16 cellular contexts compared by ENCODE assay signal in the genomic region with DNA sequence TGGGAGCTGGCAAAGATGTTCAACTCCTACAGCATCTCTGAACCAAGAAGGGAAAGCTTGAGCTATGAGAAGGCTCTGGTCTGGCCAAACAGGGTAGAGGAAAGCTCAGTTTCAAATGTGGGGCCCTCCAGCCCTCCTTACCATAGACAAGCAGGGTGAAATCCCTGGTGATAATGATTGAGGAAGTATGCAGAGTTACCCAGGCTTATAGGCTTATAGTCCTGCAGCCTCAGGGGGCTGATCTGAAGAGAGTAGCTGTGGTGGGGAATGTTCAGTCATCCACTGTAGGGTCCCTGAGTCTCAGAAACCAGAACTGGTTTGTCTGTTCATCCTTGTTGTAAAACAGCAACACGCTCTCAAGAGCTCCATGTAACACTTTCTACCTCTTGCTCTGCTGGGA. TPM values are rescaled to one million over a fixed set of nuclear protein-coding genes. Genes with fewer than 3 reads are reported as not detected.
A peak's percentile ranks its signal among the peaks of the same experiment; 100 is the strongest.
DNase-seq lines count a peak whose midpoint lies in the region; ATAC-seq and TF ChIP-seq lines count a peak whose summit lies in the region.
"Had no signal": no experiment of that assay in that cellular context is flagged by ENCODE, and none has a peak within 500 bp of the region (broad histone marks: within the 10 kb centered on the region; RNA-seq: fewer than 3 reads in every experiment).

No MANE protein-coding gene starts in this region.

- H3K27ac ChIP-seq in Karpas-422 (ENCODE audit: low read length), result no peak overlapping the region
- H3K27ac ChIP-seq in uterus, result no peak overlapping the region
- H3K27ac ChIP-seq: gastrocnemius medialis had no signal

- H3K27me3 ChIP-seq in Karpas-422 (ENCODE audit: low read length) (no peaks in the 10 kb centered on the region), uterus (no peaks in the 10 kb centered on the region)
- H3K27me3 ChIP-seq: gastrocnemius medialis had no signal

- H3K36me3 ChIP-seq in Karpas-422 (ENCODE audit: insufficient read depth, low read length), result no peaks in the 10 kb centered on the region
- H3K36me3 ChIP-seq in uterus, result no peaks in the 10 kb centered on the region
- H3K36me3 ChIP-seq: gastrocnemius medialis had no signal

- H3K4me3 ChIP-seq in Karpas-422 (ENCODE audit: low read length) (no peak overlapping the region), uterus (no peak overlapping the region)
- H3K4me3 ChIP-seq: gastrocnemius medialis had no signal

- intact Hi-C loops in uterus (cut with DNase I; ENCODE audit: low total_unique reads), result no loop called here

- no peak for TF ChIP-seq CTCF in uterus (IDR thresholded peaks at IDR 0.05)

- H3K4me1 Mint-ChIP-seq in activated T-cell treated with anti-CD3 and anti-CD28 coated beads, Interleukin-2, amount 50 U/mL, for 24 hours (ENCODE audit: low read depth), result peaks cover 47% of the 10 kb centered on the region
- H3K4me1 Mint-ChIP-seq in activated naive CD8-positive, alpha-beta T cell treated with anti-CD3 and anti-CD28 coated beads, Interleukin-2, amount 10 ng/mL, durations not matched to agents 7 days and 5 days, result peaks cover 35% of the 10 kb centered on the region
- H3K4me1 Mint-ChIP-seq in stimulated activated naive CD8-positive, alpha-beta T cell treated with anti-CD3 and anti-CD28 coated beads, Interleukin-15, Interleukin-2, amounts not matched to agents 100 ng/mL and 50 ng/mL, for 24 hours (ENCODE audit: low read depth), result peaks cover 54% of the 10 kb centered on the region

- H3K4me1 ChIP-seq in Karpas-422 (ENCODE audit: low read length), result peaks cover 12% of the 10 kb centered on the region
- H3K4me1 ChIP-seq in uterus, result no peaks in the 10 kb centered on the region
- H3K4me1 ChIP-seq: gastrocnemius medialis had no signal

- no peak for TF ChIP-seq POLR2A in uterus (IDR thresholded peaks at IDR 0.05)

- POLR2A ChIA-PET in activated naive CD8-positive, alpha-beta T cell treated with anti-CD3 and anti-CD28 coated beads, Interleukin-2, amount 10 ng/mL, durations not matched to agents 7 days and 5 days (lab: Charles Lee), result interaction anchor here (0.8 to 4.0 kb wide), 5 partner anchors 22 to 245 kb away, joined by 3 to 25 read pairs (median 5); partner anchors contain the start of genes F11R and LY9

- no peak overlapping the region for H2AFZ ChIP-seq in Karpas-422 (ENCODE audit: low read length)

- H3K36me3 Mint-ChIP-seq in activated T-cell treated with anti-CD3 and anti-CD28 coated beads, Interleukin-2, amount 50 U/mL, for 24 hours (ENCODE audit: low read depth), result no peaks in the 10 kb centered on the region
- H3K36me3 Mint-ChIP-seq in activated naive CD8-positive, alpha-beta T cell treated with anti-CD3 and anti-CD28 coated beads, Interleukin-2, amount 10 ng/mL, durations not matched to agents 7 days and 5 days, result peaks cover 2% of the 10 kb centered on the region
- H3K36me3 Mint-ChIP-seq in stimulated activated naive CD8-positive, alpha-beta T cell treated with anti-CD3 and anti-CD28 coated beads, Interleukin-15, Interleukin-2, amounts not matched to agents 100 ng/mL and 50 ng/mL, for 24 hours (ENCODE audit: low read depth), result no peaks in the 10 kb centered on the region

- DNase-seq in activated T-cell treated with anti-CD3 and anti-CD28 coated beads, Interleukin-2, amount 50 U/mL, for 24 hours, result no peak
- DNase-seq in activated T-cell treated with anti-CD3 and anti-CD28 coated beads, Interleukin-2, amount 50 U/mL, for 48 hours, result no peak
- DNase-seq in Karpas-422 (peak; percentile 72), uterus (no peak)
- DNase-seq in activated naive CD8-positive, alpha-beta T cell treated with anti-CD3 and anti-CD28 coated beads, Interleukin-2, amount 10 ng/mL, durations not matched to agents 7 days and 5 days, result no peak
- DNase-seq: activated CD8-positive, alpha-beta memory T cell treated with anti-CD3 and anti-CD28 coated beads, Interleukin-2, amount 50 U/mL, for 4 hours; activated gamma-delta T cell; amniotic stem cell; C1 segment of cervical spinal cord; gastrocnemius medialis; NCI-H1417 treated with DMSO at 0.1 percent for 48 hours; stimulated activated CD4-positive, alpha-beta T cell treated with anti-CD3 and anti-CD28 coated beads, Interleukin-1b, Interleukin-23, amount 100 ng/mL, for 48 hours had no signal

- no peak for ATAC-seq in activated naive CD8-positive, alpha-beta T cell treated with anti-CD3 and anti-CD28 coated beads, Interleukin-2, amount 10 ng/mL, durations not matched to agents 7 days and 5 days (ENCODE audit: low read depth)
- ATAC-seq in GM21529 (IDR thresholded peaks at IDR 0.05; ENCODE audit: unreplicated experiment), result no peak
- no peak for ATAC-seq in HG03442 (IDR thresholded peaks at IDR 0.05; ENCODE audit: unreplicated experiment)
- ATAC-seq: gastrocnemius medialis had no signal

- H3K27me3 Mint-ChIP-seq in activated T-cell treated with anti-CD3 and anti-CD28 coated beads, Interleukin-2, amount 50 U/mL, for 24 hours, result no peaks in the 10 kb centered on the region
- H3K27me3 Mint-ChIP-seq in activated naive CD8-positive, alpha-beta T cell treated with anti-CD3 and anti-CD28 coated beads, Interleukin-2, amount 10 ng/mL, durations not matched to agents 7 days and 5 days, result no peaks in the 10 kb centered on the region
- H3K27me3 Mint-ChIP-seq in stimulated activated naive CD8-positive, alpha-beta T cell treated with anti-CD3 and anti-CD28 coated beads, Interleukin-15, Interleukin-2, amounts not matched to agents 100 ng/mL and 50 ng/mL, for 24 hours, result no peaks in the 10 kb centered on the region

- no peaks in the 10 kb centered on the region for H4K20me1 ChIP-seq in Karpas-422 (ENCODE audit: insufficient read depth, low read depth, low read length)

- H3K9me2 ChIP-seq in Karpas-422 (replicated peaks; ENCODE audit: insufficient read depth, low read length), result no peaks in the 10 kb centered on the region

- peak overlapping the region; percentile 29 for H3K4me2 ChIP-seq in Karpas-422 (ENCODE audit: low read depth, low read length, poor library complexity, severe bottlenecking)

- no peak overlapping the region for H3K4me3 Mint-ChIP-seq in activated T-cell treated with anti-CD3 and anti-CD28 coated beads, Interleukin-2, amount 50 U/mL, for 24 hours
- H3K4me3 Mint-ChIP-seq in activated naive CD8-positive, alpha-beta T cell treated with anti-CD3 and anti-CD28 coated beads, Interleukin-2, amount 10 ng/mL, durations not matched to agents 7 days and 5 days, result no peak overlapping the region
- peak overlapping the region; percentile 61 for H3K4me3 Mint-ChIP-seq in stimulated activated naive CD8-positive, alpha-beta T cell treated with anti-CD3 and anti-CD28 coated beads, Interleukin-15, Interleukin-2, amounts not matched to agents 100 ng/mL and 50 ng/mL, for 24 hours

- H3K79me2 ChIP-seq in Karpas-422 (ENCODE audit: low read length), result no peaks in the 10 kb centered on the region

- no peak overlapping the region for H3K9ac ChIP-seq in Karpas-422 (ENCODE audit: low read length)

- H3K9me3 Mint-ChIP-seq in activated T-cell treated with anti-CD3 and anti-CD28 coated beads, Interleukin-2, amount 50 U/mL, for 24 hours, result no peaks in the 10 kb centered on the region
- H3K9me3 Mint-ChIP-seq in activated naive CD8-positive, alpha-beta T cell treated with anti-CD3 and anti-CD28 coated beads, Interleukin-2, amount 10 ng/mL, durations not matched to agents 7 days and 5 days, result no peaks in the 10 kb centered on the region
- H3K9me3 Mint-ChIP-seq in stimulated activated naive CD8-positive, alpha-beta T cell treated with anti-CD3 and anti-CD28 coated beads, Interleukin-15, Interleukin-2, amounts not matched to agents 100 ng/mL and 50 ng/mL, for 24 hours, result no peaks in the 10 kb centered on the region

- H3K9me3 ChIP-seq in Karpas-422 (ENCODE audit: low read length), result no peaks in the 10 kb centered on the region
- H3K9me3 ChIP-seq in uterus, result no peaks in the 10 kb centered on the region
- H3K9me3 ChIP-seq: gastrocnemius medialis had no signal

- H3K27ac Mint-ChIP-seq in activated T-cell treated with anti-CD3 and anti-CD28 coated beads, Interleukin-2, amount 50 U/mL, for 24 hours, result peak overlapping the region; percentile 68
- peak overlapping the region; percentile 5 for H3K27ac Mint-ChIP-seq in activated naive CD8-positive, alpha-beta T cell treated with anti-CD3 and anti-CD28 coated beads, Interleukin-2, amount 10 ng/mL, durations not matched to agents 7 days and 5 days
- H3K27ac Mint-ChIP-seq in stimulated activated naive CD8-positive, alpha-beta T cell treated with anti-CD3 and anti-CD28 coated beads, Interleukin-15, Interleukin-2, amounts not matched to agents 100 ng/mL and 50 ng/mL, for 24 hours, result peak overlapping the region; percentile 84
- H3K27ac Mint-ChIP-seq: progenitor cell of endocrine pancreas had no signal

RNA-seq across cellular contexts. Expression of gene LY9, which starts 19.8 kb away (rescaled TPM):
- total RNA-seq in Karpas-422 (2014; rRNA removed; shearing (Covaris generic); ENCODE audit: low replicate concordance), result 1.6 and 1.7 TPM in 2 replicates
- total RNA-seq in activated naive CD8-positive, alpha-beta T cell treated with anti-CD3 and anti-CD28 coated beads, Interleukin-2, amount 10 ng/mL, durations not matched to agents 7 days and 5 days, result 10 to 100 TPM; 70.9 to 73.6 TPM
- under 1 TPM in 2 of 4 donors, not detected in 2; 0.35 to 0.70 TPM for total RNA-seq in uterus
- total RNA-seq: gastrocnemius medialis, progenitor cell of endocrine pancreas had no signal

RNA-seq across cellular contexts. Expression of gene SLAMF7, which starts 37.1 kb away (rescaled TPM):
- total RNA-seq in Karpas-422 (2014; rRNA removed; shearing (Covaris generic); ENCODE audit: low replicate concordance), result 0.15 and 0.76 TPM in 2 replicates
- total RNA-seq in activated naive CD8-positive, alpha-beta T cell treated with anti-CD3 and anti-CD28 coated beads, Interleukin-2, amount 10 ng/mL, durations not matched to agents 7 days and 5 days, result 100 to 1,000 TPM; 124 to 137 TPM
- 1 to 10 TPM in 1 of 4 donors, under 1 TPM in 1, not detected in 2; 0.76 to 1.6 TPM for total RNA-seq in uterus
- total RNA-seq: progenitor cell of endocrine pancreas had no signal

Comparison
In these comparisons a context has a peak if more than half of its experiments do, and no peak if none do; other contexts are left out.
1. H3K27ac Mint-ChIP-seq: peak in every context shown above with its lines; median percentile 84 in stimulated activated naive CD8-positive, alpha-beta T cell treated with anti-CD3 and anti-CD28 coated beads, Interleukin-15, Interleukin-2, amounts not matched to agents 100 ng/mL and 50 ng/mL, for 24 hours; 68 in activated T-cell treated with anti-CD3 and anti-CD28 coated beads, Interleukin-2, amount 50 U/mL, for 24 hours; 5 in activated naive CD8-positive, alpha-beta T cell treated with anti-CD3 and anti-CD28 coated beads, Interleukin-2, amount 10 ng/mL, durations not matched to agents 7 days and 5 days.
2. RNA of gene LY9, which starts 19.8 kb away (total RNA-seq): 70.9 to 73.6 TPM in activated naive CD8-positive, alpha-beta T cell treated with anti-CD3 and anti-CD28 coated beads, Interleukin-2, amount 10 ng/mL, durations not matched to agents 7 days and 5 days; 1.6 to 1.7 TPM in Karpas-422 and 0.35 to 0.70 TPM in uterus; every median in the first group is over 10 times any median in the second.
3. RNA of gene SLAMF7, which starts 37.1 kb away (total RNA-seq): 124 to 137 TPM in activated naive CD8-positive, alpha-beta T cell treated with anti-CD3 and anti-CD28 coated beads, Interleukin-2, amount 10 ng/mL, durations not matched to agents 7 days and 5 days; 0.76 to 1.6 TPM in uterus and 0.15 to 0.76 TPM in Karpas-422; every median in the first group is over 10 times any median in the second.